8 cellular contexts compared by ENCODE assay signal in the genomic region with DNA sequence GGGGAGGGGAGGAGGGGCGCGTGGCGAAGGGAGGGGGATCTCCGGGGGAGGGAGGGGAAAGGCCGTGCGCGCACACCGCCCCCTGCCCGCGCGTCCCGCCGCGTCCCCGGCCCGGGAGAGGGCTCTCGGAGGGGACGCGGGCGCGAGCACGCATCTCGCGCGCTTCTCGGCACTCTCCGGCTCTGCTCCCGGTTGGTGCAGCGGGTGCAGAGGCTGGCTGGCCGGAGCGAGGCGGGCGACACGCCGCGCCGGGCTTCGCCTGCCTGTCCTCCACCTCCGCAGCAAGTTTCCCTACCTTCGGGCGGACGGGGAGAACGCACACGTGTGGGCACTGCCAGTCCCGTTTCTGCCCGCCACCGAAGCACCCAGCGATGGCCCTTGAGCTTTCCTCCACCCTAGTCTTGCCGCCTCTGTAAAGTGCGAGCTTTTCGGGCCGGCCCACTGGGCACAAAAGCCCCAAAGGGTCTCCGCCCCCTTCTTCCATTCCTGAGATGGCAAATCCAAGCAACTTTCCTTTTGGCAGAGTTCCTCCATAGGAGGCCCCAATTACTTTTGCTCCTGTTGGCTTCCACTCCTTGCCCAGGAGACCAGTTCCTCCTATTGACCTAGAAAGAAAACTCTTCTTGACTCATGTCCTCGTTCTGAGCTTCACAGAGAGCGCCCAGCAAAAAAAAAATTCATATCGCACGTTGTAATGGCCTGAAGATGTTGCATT. TPM values are rescaled to one million over a fixed set of nuclear protein-coding genes. Genes with fewer than 3 reads are reported as not detected.
DNase-seq lines count a peak whose midpoint lies in the region; ATAC-seq and TF ChIP-seq lines count a peak whose summit lies in the region.

No MANE protein-coding gene starts in this region.

- DNase-seq in GDM1 (lab: John Stamatoyannopoulos, UW), result peak; percentile 83
- DNase-seq in GM23338 (ENCODE audit: low spot score), result peak; percentile 84
- peak; percentile 92 for DNase-seq in Karpas-422
- no peak for DNase-seq in SK-N-MC (ENCODE audit: low read depth, low spot score)
- DNase-seq in adrenal gland, result peak; percentile 70 to 82 (median 77)
- DNase-seq in left cardiac atrium, result peak; percentile 78
- DNase-seq in prostate gland (ENCODE audit: low spot score), result peak; percentile 65
- DNase-seq in aorta, result peak; percentile 87 to 91

- peak overlapping the region; percentile 80 for H3K4me3 ChIP-seq in GM23338
- peak overlapping the region; percentile 95 for H3K4me3 ChIP-seq in Karpas-422 (ENCODE audit: low read length)
- H3K4me3 ChIP-seq in SK-N-MC, result peak overlapping the region; percentile 87
- H3K4me3 ChIP-seq in adrenal gland, result peak overlapping the region; percentile 0 to 85 (median 52)
- peak overlapping the region; percentile 76 to 79 for H3K4me3 ChIP-seq in prostate gland
- peak overlapping the region; percentile 12 to 87 for H3K4me3 ChIP-seq in aorta (ENCODE audit: low read length in 2 of 2)

- intact Hi-C loops in adrenal gland (cut with DNase I) (no loop called here), left cardiac atrium (cut with DNase I) (no loop called here), prostate gland (cut with DNase I) (no loop called here), aorta (cut with DNase I) (no loop called here)

- H4K20me1 ChIP-seq in GM23338 (replicated peaks; ENCODE audit: insufficient read depth), result peaks cover 26% of the 10 kb centered on the region
- H4K20me1 ChIP-seq in Karpas-422 (ENCODE audit: insufficient read depth, low read depth, low read length), result no peaks in the 10 kb centered on the region; the same call in 1 of the 2 replicates

- H3K27me3 ChIP-seq in GM23338 (ENCODE audit: insufficient read depth) (peaks cover 38% of the 10 kb centered on the region), Karpas-422 (ENCODE audit: low read length) (no peaks in the 10 kb centered on the region), adrenal gland (no peaks in the 10 kb centered on the region), prostate gland (replicated peaks; ENCODE audit: insufficient read depth) (no peaks in the 10 kb centered on the region), aorta (ENCODE audit: control insufficient read depth in 1 of 2, insufficient read depth in 2 of 2, low read length in 1 of 2) (no peaks in the 10 kb centered on the region)

- H3F3A ChIP-seq in GM23338 (replicated peaks; ENCODE audit: low read depth), result peaks cover 19% of the 10 kb centered on the region

- peaks cover 39% of the 10 kb centered on the region for H3K27me3 Mint-ChIP-seq in GM23338 (ENCODE audit: insufficient read depth, low read depth, poor library complexity)

- H3K79me2 ChIP-seq in GM23338 (replicated peaks; ENCODE audit: insufficient read depth), result peaks cover 17% of the 10 kb centered on the region
- peaks cover 33% of the 10 kb centered on the region for H3K79me2 ChIP-seq in Karpas-422 (ENCODE audit: low read length)

- H3K36me3 ChIP-seq in GM23338 (ENCODE audit: insufficient read depth) (peaks cover 11% of the 10 kb centered on the region; the same call in 1 of the 2 replicates), Karpas-422 (ENCODE audit: insufficient read depth, low read length) (peaks cover 41% of the 10 kb centered on the region), SK-N-MC (ENCODE audit: insufficient read depth, low read length) (peaks cover 45% of the 10 kb centered on the region), adrenal gland (replicated peaks in 1 of 2) (peaks cover 0 to 35% of the 10 kb centered on the region in 2 donors), prostate gland (peaks cover 5 to 11% of the 10 kb centered on the region in 2 donors), aorta (ENCODE audit: control insufficient read depth in 1 of 2, insufficient read depth in 2 of 2, low read length in 1 of 2) (peaks cover 0 to 7% of the 10 kb centered on the region in 2 donors)

- peaks cover 44% of the 10 kb centered on the region for H3K36me3 Mint-ChIP-seq in GM23338 (ENCODE audit: low read depth)

- ATAC-seq in GM23338, result peak; percentile 83
- peak; percentile 81 to 86 for ATAC-seq in left cardiac atrium
- peak; percentile 91 for ATAC-seq in aorta (ENCODE audit: low FRiP score)

- peak overlapping the region; percentile 91; the same call in 1 of the 2 replicates for H2AFZ ChIP-seq in GM23338
- 0 out of 2 replicates have a peak overlapping the region, but pooled peaks have one; percentile 70 for H2AFZ ChIP-seq in Karpas-422 (ENCODE audit: low read length)

- no peaks in the 10 kb centered on the region for H3K9me3 Mint-ChIP-seq in GM23338

- H3K9ac ChIP-seq in Karpas-422 (ENCODE audit: low read length) (peak overlapping the region; percentile 96), SK-N-MC (ENCODE audit: insufficient read length) (peak overlapping the region; percentile 92)

- peak overlapping the region; percentile 84 for H3K4me3 Mint-ChIP-seq in GM23338

- H3K9me2 ChIP-seq in GM23338 (ENCODE audit: insufficient read depth) (no peaks in the 10 kb centered on the region), Karpas-422 (replicated peaks; ENCODE audit: insufficient read depth, low read length) (no peaks in the 10 kb centered on the region)

- H3K9me3 ChIP-seq in Karpas-422 (ENCODE audit: low read length) (no peaks in the 10 kb centered on the region), SK-N-MC (ENCODE audit: low read depth, low read length) (no peaks in the 10 kb centered on the region), adrenal gland (replicated peaks in 1 of 3) (no peaks in the 10 kb centered on the region), prostate gland (no peaks in the 10 kb centered on the region), aorta (ENCODE audit: control insufficient read depth, low read length) (no peaks in the 10 kb centered on the region)

- peak overlapping the region; percentile 44 for H3K27ac Mint-ChIP-seq in GM23338

- TF ChIP-seq CTCF in GM23338 (conservative IDR thresholded peaks at IDR 0.05; ENCODE audit: low read depth in 2 of 2) (0 out of 4 replicates have a peak, but pooled peaks of 1 of the 2 experiments have one; percentile 0), adrenal gland (IDR thresholded peaks at IDR 0.05) (no peak), prostate gland (IDR thresholded peaks at IDR 0.05) (no peak)

- TF ChIP-seq POLR2A in adrenal gland (IDR thresholded peaks at IDR 0.05) (peak in 1 of 2 donors; percentile 4), prostate gland (IDR thresholded peaks at IDR 0.05) (no peak)

- H3K4me1 ChIP-seq in GM23338 (ENCODE audit: insufficient read depth), result peaks cover 17% of the 10 kb centered on the region
- peaks cover 34% of the 10 kb centered on the region for H3K4me1 ChIP-seq in Karpas-422 (ENCODE audit: low read length)
- peaks cover 17 to 36% of the 10 kb centered on the region in 2 donors for H3K4me1 ChIP-seq in adrenal gland (replicated peaks in 1 of 2)
- H3K4me1 ChIP-seq in prostate gland (replicated peaks), result peaks cover 11% of the 10 kb centered on the region
- H3K4me1 ChIP-seq in aorta (ENCODE audit: control insufficient read depth in 1 of 2, insufficient read depth in 2 of 2, low read length in 2 of 2), result peaks cover 4 to 9% of the 10 kb centered on the region in 2 donors

- 1 to 4% (median 2%) methylated on average over 9 to 48 of the region's 57 CpGs for WGBS in adrenal gland, 4 donors
- WGBS in prostate gland, result under 1% methylated on average over 50 of the region's 57 CpGs
- 0 to 1% methylated on average over 39 to 57 of the region's 57 CpGs for WGBS in aorta, 2 donors

- peak overlapping the region; percentile 98 for H3K4me2 ChIP-seq in GM23338
- H3K4me2 ChIP-seq in Karpas-422 (ENCODE audit: low read depth, low read length, poor library complexity, severe bottlenecking), result peak overlapping the region; percentile 83

- peaks cover 23% of the 10 kb centered on the region for H3K4me1 Mint-ChIP-seq in GM23338

- H3K27ac ChIP-seq in GM23338 (ENCODE audit: low read depth) (peak overlapping the region; percentile 94), Karpas-422 (ENCODE audit: low read length) (peak overlapping the region; percentile 87), SK-N-MC (peak overlapping the region; percentile 90), adrenal gland (peak overlapping the region; percentile 59 to 97 (median 94)), prostate gland (peak overlapping the region; percentile 96 to 97), aorta (ENCODE audit: low read depth in 1 of 2, low read length in 2 of 2) (peak overlapping the region; percentile 11 to 61)

RNA-seq across cellular contexts. Expression of gene CSAD, which starts 0.4 kb away (rescaled TPM):
- total RNA-seq in GM23338 (2014; rRNA removed; shearing (Covaris generic)), result 3.6 and 7.1 TPM in 2 replicates
- polyA plus RNA-seq in GM23338 (2016; fragmentation: Nextera tagmentation; extraction: Ambion mirVana), result 3.1 and 3.2 TPM in 2 replicates
- total RNA-seq in Karpas-422 (2014; rRNA removed; shearing (Covaris generic); ENCODE audit: low replicate concordance), result 13.1 and 19.2 TPM in 2 replicates
- 10 to 100 TPM in 6 of 8 donors, 1 to 10 TPM in 2; 2.3 to 43.4 (median 19.8) TPM for total RNA-seq in adrenal gland
- 100 to 1,000 TPM in 2 of 3 donors, 10 to 100 TPM in 1; 10.9 to 140 (median 100) TPM for polyA plus RNA-seq in adrenal gland
- 10 to 100 TPM; 16.8 to 19.7 TPM for total RNA-seq in left cardiac atrium
- 10 to 100 TPM; 30.8 to 92.5 TPM for total RNA-seq in prostate gland
- 10 to 100 TPM; 52.7 to 74.4 TPM for total RNA-seq in aorta
- 100 to 1,000 TPM in 1 of 2 donors, 1 to 10 TPM in 1; 5.0 to 118 TPM for polyA plus RNA-seq in aorta

RNA-seq across cellular contexts. Expression of gene ZNF740, which starts 0.6 kb away (rescaled TPM):
- total RNA-seq in GM23338 (2014; rRNA removed; shearing (Covaris generic)), result 13.0 and 13.2 TPM in 2 replicates
- polyA plus RNA-seq in GM23338 (2016; fragmentation: Nextera tagmentation; extraction: Ambion mirVana), result 1.3 and 2.6 TPM in 2 replicates
- 24.0 and 30.6 TPM in 2 replicates for total RNA-seq in Karpas-422 (2014; rRNA removed; shearing (Covaris generic); ENCODE audit: low replicate concordance)
- 10 to 100 TPM in 7 of 8 donors, 1 to 10 TPM in 1; 8.8 to 61.0 (median 18.6) TPM for total RNA-seq in adrenal gland
- polyA plus RNA-seq in adrenal gland, result 10 to 100 TPM in 2 of 3 donors, 1 to 10 TPM in 1; 6.6 to 11.3 (median 11.3) TPM
- total RNA-seq in left cardiac atrium, result 10 to 100 TPM; 19.0 to 20.0 TPM
- 10 to 100 TPM; 17.0 to 19.1 TPM for total RNA-seq in prostate gland
- 10 to 100 TPM; 34.0 to 46.3 TPM for total RNA-seq in aorta
- 10 to 100 TPM in 1 of 2 donors, 1 to 10 TPM in 1; 4.1 to 15.7 TPM for polyA plus RNA-seq in aorta

RNA-seq across cellular contexts. Expression of gene ITGB7, which starts 26.0 kb away (rescaled TPM):
- 0.39 TPM in 1 of 2 replicates, not detected in the other for total RNA-seq in GM23338 (2014; rRNA removed; shearing (Covaris generic))
- 0.32 and 0.43 TPM in 2 replicates for polyA plus RNA-seq in GM23338 (2016; fragmentation: Nextera tagmentation; extraction: Ambion mirVana)
- 124 and 159 TPM in 2 replicates for total RNA-seq in Karpas-422 (2014; rRNA removed; shearing (Covaris generic); ENCODE audit: low replicate concordance)
- total RNA-seq in adrenal gland, result 1 to 10 TPM; 1.2 to 7.4 (median 4.0) TPM
- 1 to 10 TPM in 2 of 3 donors, under 1 TPM in 1; 0.95 to 4.0 (median 3.5) TPM for polyA plus RNA-seq in adrenal gland
- total RNA-seq in left cardiac atrium, result 1 to 10 TPM in 1 of 2 donors, under 1 TPM in 1; 0.81 to 2.1 TPM
- 1 to 10 TPM; 1.2 to 1.7 TPM for total RNA-seq in prostate gland
- total RNA-seq in aorta, result 1 to 10 TPM; 3.2 to 5.8 TPM
- 1 to 10 TPM; 1.4 to 4.9 TPM for polyA plus RNA-seq in aorta

RNA-seq across cellular contexts. Expression of gene RARG, which starts 50.9 kb away (rescaled TPM):
- total RNA-seq in GM23338 (2014; rRNA removed; shearing (Covaris generic)), result 39.3 and 50.2 TPM in 2 replicates
- 16.4 and 18.5 TPM in 2 replicates for polyA plus RNA-seq in GM23338 (2016; fragmentation: Nextera tagmentation; extraction: Ambion mirVana)
- total RNA-seq in Karpas-422 (2014; rRNA removed; shearing (Covaris generic); ENCODE audit: low replicate concordance), result 1.7 and 6.5 TPM in 2 replicates
- total RNA-seq in adrenal gland, result 10 to 100 TPM; 15.8 to 36.4 (median 24.8) TPM
- 10 to 100 TPM in 2 of 3 donors, 1 to 10 TPM in 1; 9.2 to 36.2 (median 25.8) TPM for polyA plus RNA-seq in adrenal gland
- 10 to 100 TPM; 13.5 to 24.1 TPM for total RNA-seq in left cardiac atrium
- total RNA-seq in prostate gland, result 10 to 100 TPM; 28.9 to 30.4 TPM
- 10 to 100 TPM; 32.7 to 63.9 TPM for total RNA-seq in aorta
- 10 to 100 TPM; 14.5 to 35.6 TPM for polyA plus RNA-seq in aorta

Comparison
In these comparisons a context has a peak if more than half of its experiments do, and no peak if none do; other contexts are left out.
1. H3K27ac ChIP-seq: peak in every context shown above with its lines; median percentile 96 in prostate gland; 94 in GM23338; 94 in adrenal gland; 90 in SK-N-MC; 87 in Karpas-422; 36 in aorta.
2. RNA of gene ITGB7, which starts 26.0 kb away (total RNA-seq): 124 to 159 TPM in Karpas-422; 3.2 to 5.8 TPM in aorta, 1.2 to 7.4 TPM in adrenal gland, 0.81 to 2.1 TPM in left cardiac atrium, 1.2 to 1.7 TPM in prostate gland and 0.39 TPM in GM23338; every median in the first group is over 10 times any median in the second.
3. Peak in every context shown above with its lines, with median percentiles within 50 percentile points of each other: ATAC-seq and H3K4me3 ChIP-seq.